ENCODE assay signal across 8 cellular contexts in the genomic region with DNA sequence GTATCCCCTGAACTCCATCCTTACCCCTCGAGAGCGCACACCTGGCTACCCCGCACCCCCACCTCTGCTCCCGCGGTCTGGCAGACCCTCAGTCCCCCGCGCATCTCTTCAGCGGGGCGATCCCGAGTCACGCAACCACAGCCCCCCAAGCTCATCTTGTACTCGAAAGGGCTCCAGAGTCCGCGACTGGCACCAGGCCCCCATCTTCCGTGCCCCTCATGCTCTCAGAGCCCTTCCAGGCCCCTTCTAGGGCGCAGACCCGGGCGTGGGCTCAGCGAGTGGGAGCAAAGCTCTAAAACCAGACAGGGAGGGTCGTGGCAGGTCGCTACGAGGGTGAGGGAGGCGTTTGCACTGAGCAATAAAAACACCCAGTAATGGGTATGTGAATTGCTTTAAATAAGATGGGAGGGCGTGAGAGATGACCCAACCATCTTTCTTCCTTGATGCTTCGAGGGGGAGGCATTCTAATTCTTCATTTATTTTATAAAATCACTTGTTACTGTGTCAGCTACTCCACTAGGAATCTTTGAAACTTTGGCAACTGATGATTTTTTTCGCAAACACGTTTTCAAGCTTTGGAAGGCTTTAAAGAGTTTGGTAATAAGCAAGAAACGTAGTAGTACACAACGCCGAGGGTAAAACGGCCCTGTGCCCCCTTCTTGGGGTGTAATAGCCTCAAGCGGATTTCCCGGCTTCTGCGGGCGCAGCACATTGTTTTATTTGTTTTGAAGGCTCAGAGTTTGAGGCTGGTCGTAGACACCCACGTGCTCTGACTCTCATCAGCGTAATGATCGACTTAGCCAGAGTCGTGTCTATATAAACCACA. TPM values are rescaled to one million over a fixed set of nuclear protein-coding genes. Genes with fewer than 3 reads are reported as not detected.
DNase-seq lines count a peak whose midpoint lies in the region; ATAC-seq, FAIRE-seq and TF ChIP-seq lines count a peak whose summit lies in the region.

No MANE protein-coding gene starts in this region.

- dilution Hi-C loops in keratinocyte (cut with MboI; ENCODE audit: extremely low pct_ligation_motif_present, low sequenced_read_pairs) = no loop called here

- H3K9me2 ChIP-seq in DOHH2 (replicated peaks; ENCODE audit: control insufficient read depth, low read length) = no peaks in the 10 kb centered on the region
- no peaks in the 10 kb centered on the region for H3K9me2 ChIP-seq in PC-3 (replicated peaks; ENCODE audit: low read length)

- peak; percentile 32 for FAIRE-seq in keratinocyte (lab: Jason Lieb, UNC)

- H3K9me3 ChIP-seq in DOHH2 (ENCODE audit: control insufficient read depth, insufficient read depth, low read length) = no peaks in the 10 kb centered on the region
- no peaks in the 10 kb centered on the region for H3K9me3 ChIP-seq in PC-3 (ENCODE audit: low read length)
- no peaks in the 10 kb centered on the region for H3K9me3 ChIP-seq in keratinocyte (ENCODE audit: control insufficient read depth, low read depth, low read length)

- TF ChIP-seq CTCF in DOHH2 (IDR thresholded peaks at IDR 0.05; ENCODE audit: low read depth, low read length, poor library complexity, severe bottlenecking) = no peak
- TF ChIP-seq CTCF in PC-3 (conservative IDR thresholded peaks at IDR 0.05; ENCODE audit: low read depth, low read length) = no peak
- no peak for TF ChIP-seq CTCF in keratinocyte (optimal IDR thresholded peaks at IDR 0.05 in 1 of 3, IDR thresholded peaks at IDR 0.05 in 1 of 3, conservative IDR thresholded peaks at IDR 0.05 in 1 of 3; ENCODE audit: extremely low read depth in 1 of 3, insufficient read depth in 2 of 3, low read length in 3 of 3)

- peaks cover 34% of the 10 kb centered on the region for H3K4me1 ChIP-seq in DOHH2 (ENCODE audit: control insufficient read depth, low read length)
- H3K4me1 ChIP-seq in PC-3 (ENCODE audit: insufficient read depth, low read length) = peaks cover 43% of the 10 kb centered on the region
- peaks cover 26% of the 10 kb centered on the region for H3K4me1 ChIP-seq in keratinocyte (ENCODE audit: control insufficient read depth, extremely low read depth, insufficient read depth, low read length)

- H3K4me3 ChIP-seq in DOHH2 (ENCODE audit: low read length) = no peak overlapping the region
- H3K4me3 ChIP-seq in PC-3 (ENCODE audit: low read length) = peak overlapping the region; percentile 93
- peak overlapping the region; percentile 21 to 90 (median 85) for H3K4me3 ChIP-seq in keratinocyte (ENCODE audit: control insufficient read depth in 2 of 3, extremely low read depth in 1 of 3, insufficient read depth in 2 of 3, low read depth in 1 of 3, low read length in 3 of 3)

- H3K27ac ChIP-seq in DOHH2 (ENCODE audit: low read depth, low read length) = no peak overlapping the region
- H3K27ac ChIP-seq in PC-3 (ENCODE audit: low read length) = peak overlapping the region; percentile 73
- no peak overlapping the region for H3K27ac ChIP-seq in keratinocyte (ENCODE audit: control insufficient read depth, insufficient read depth, low read length)

- ATAC-seq in PC-3 (no peak), GM18502 (IDR thresholded peaks at IDR 0.05; ENCODE audit: poor library complexity, unreplicated experiment) (no peak), GM21423 (IDR thresholded peaks at IDR 0.05; ENCODE audit: unreplicated experiment) (no peak)

- H3K79me2 ChIP-seq in DOHH2 (ENCODE audit: control insufficient read depth, low read length) (no peaks in the 10 kb centered on the region), PC-3 (ENCODE audit: low read length) (peaks cover 61% of the 10 kb centered on the region), keratinocyte (ENCODE audit: control insufficient read depth, insufficient read depth, low read length) (no peaks in the 10 kb centered on the region)

- H3K36me3 ChIP-seq in DOHH2 (ENCODE audit: control insufficient read depth, low read length) (no peaks in the 10 kb centered on the region), PC-3 (ENCODE audit: low read depth, low read length) (no peaks in the 10 kb centered on the region), keratinocyte (ENCODE audit: control insufficient read depth in 2 of 2, extremely low read depth in 1 of 2, insufficient read depth in 2 of 2, low read length in 2 of 2) (no peaks in the 10 kb centered on the region)

- H4K20me1 ChIP-seq in DOHH2 (ENCODE audit: control insufficient read depth, insufficient read depth, low read depth, low read length) = no peaks in the 10 kb centered on the region; the same call in 1 of the 2 replicates
- H4K20me1 ChIP-seq in PC-3 (ENCODE audit: low read length) = no peaks in the 10 kb centered on the region
- H4K20me1 ChIP-seq in keratinocyte (ENCODE audit: control insufficient read depth, extremely low read depth, insufficient read depth, low read length) = no peaks in the 10 kb centered on the region

- H2AFZ ChIP-seq in PC-3 (ENCODE audit: low read length) = peak overlapping the region; percentile 87
- peak overlapping the region; percentile 44 for H2AFZ ChIP-seq in keratinocyte (ENCODE audit: control insufficient read depth, low read length)

- CTCF ChIA-PET in PC-3 (lab: Charles Lee) = interaction anchor here (0.7 to 1.6 kb wide), 5 partner anchors 49 to 790 kb away, joined by 3 to 8 read pairs (median 5); no protein-coding TSS in a partner anchor

- intact Hi-C loops in PC-3 (cut with micrococcal nuclease) = loop anchor here (2.0 to 5.0 kb wide), 4 partner anchors 237 to 945 kb away; no protein-coding TSS in a partner anchor

- H3F3A ChIP-seq in DOHH2 (ENCODE audit: control insufficient read depth, insufficient read depth) (peaks cover 6% of the 10 kb centered on the region), PC-3 (ENCODE audit: low read length, unreplicated experiment) (no peaks in the 10 kb centered on the region)

- POLR2A ChIA-PET in PC-3 (lab: Charles Lee; ENCODE audit: unreplicated experiment) = interaction anchor here (0.9 kb wide), 1 partner anchor 294 kb away, joined by 4 read pairs; no protein-coding TSS in a partner anchor

- H3K9ac ChIP-seq in PC-3 (ENCODE audit: low read length) = peak overlapping the region; percentile 91
- H3K9ac ChIP-seq in keratinocyte (ENCODE audit: control insufficient read depth, extremely low read depth, insufficient read depth, low read length) = peak overlapping the region; percentile 36

- H3K9me1 ChIP-seq in keratinocyte (ENCODE audit: control insufficient read depth, extremely low read depth, insufficient read depth, low read length) = no peaks in the 10 kb centered on the region

- BruUV-seq in PC-3 (replicated peaks; lab: Mats Ljungman, UMichigan) = no TSS peak

- H3K27me3 ChIP-seq in DOHH2 (ENCODE audit: control insufficient read depth, low read length) = peaks cover 92% of the 10 kb centered on the region
- H3K27me3 ChIP-seq in PC-3 (ENCODE audit: low read length) = no peaks in the 10 kb centered on the region
- peaks cover 9% of the 10 kb centered on the region for H3K27me3 ChIP-seq in keratinocyte (ENCODE audit: control insufficient read depth, extremely low read depth, insufficient read depth, low read length)

- peak overlapping the region; percentile 7; the same call in 1 of the 2 replicates for H3K4me2 ChIP-seq in DOHH2 (ENCODE audit: low read length)
- H3K4me2 ChIP-seq in PC-3 (ENCODE audit: low read length) = peak overlapping the region; percentile 95
- peak overlapping the region; percentile 98 for H3K4me2 ChIP-seq in keratinocyte (ENCODE audit: control insufficient read depth, extremely low read depth, insufficient read depth, low read depth, low read length)

- peak; percentile 58 for DNase-seq in PC-3
- peak; percentile 31 for DNase-seq in activated naive CD8-positive, alpha-beta T cell treated with anti-CD3 and anti-CD28 coated beads, Interleukin-2, amount 50 U/mL, for 16 hours (ENCODE audit: low read depth, low spot score)
- DNase-seq in keratinocyte (ENCODE audit: low read depth, low spot score) = no peak
- peak; percentile 28 to 53 for DNase-seq in stimulated activated CD4-positive, alpha-beta T cell treated with anti-CD3 and anti-CD28 coated beads, Interleukin-4, amount 100 ng/mL, for 48 hours (ENCODE audit: low read depth in 2 of 2)
- DNase-seq in NCI-H446 (lab: John Stamatoyannopoulos, UW) = no peak

RNA-seq across cellular contexts. Expression of a gene that starts 42.6 kb away (rescaled TPM):
- 3.6 and 4.0 TPM in 2 replicates for total RNA-seq in PC-3 (2014; rRNA removed)
- polyA plus RNA-seq in keratinocyte = 7.6 to 8.1 TPM (median 7.8 TPM) in 3 replicates
- polyA plus RNA-seq in keratinocyte (2011; ENCODE audit: low read depth) = 9.7 TPM
- polyA plus RNA-seq in keratinocyte (2011; cell fraction: cytosol; rRNA removed) = 8.2 and 11.7 TPM in 2 replicates
- polyA plus RNA-seq in keratinocyte (2011; cell fraction: nucleus; rRNA removed) = 11.3 and 13.1 TPM in 2 replicates
- polyA plus RNA-seq in keratinocyte (2012; ENCODE audit: low replicate concordance) = 5.0 and 5.9 TPM in 2 replicates
- 2.3 to 17.3 TPM (median 10.0 TPM) in 3 replicates for polyA minus RNA-seq in keratinocyte
- 8.1 TPM for polyA minus RNA-seq in keratinocyte (2011; cell fraction: cytosol; rRNA and poly(A)+ RNA removed)
- 7.1 and 10.5 TPM in 2 replicates for polyA minus RNA-seq in keratinocyte (2011; cell fraction: nucleus; rRNA and poly(A)+ RNA removed)

Comparison
In these comparisons a context has a peak if more than half of its experiments do, and no peak if none do; other contexts are left out.
1. H3K4me2 ChIP-seq: peak in every context shown above with its lines; median percentile 98 in keratinocyte; 95 in PC-3; 7 in DOHH2.
2. DNase-seq: peak in PC-3 (single experiment), activated naive CD8-positive, alpha-beta T cell treated with anti-CD3 and anti-CD28 coated beads, Interleukin-2, amount 50 U/mL, for 16 hours (single experiment) and stimulated activated CD4-positive, alpha-beta T cell treated with anti-CD3 and anti-CD28 coated beads, Interleukin-4, amount 100 ng/mL, for 48 hours (2 of 2); none in keratinocyte (single experiment) and NCI-H446 (0 of 2).